ENCODE assay signal across 8 cellular contexts in the genomic region with DNA sequence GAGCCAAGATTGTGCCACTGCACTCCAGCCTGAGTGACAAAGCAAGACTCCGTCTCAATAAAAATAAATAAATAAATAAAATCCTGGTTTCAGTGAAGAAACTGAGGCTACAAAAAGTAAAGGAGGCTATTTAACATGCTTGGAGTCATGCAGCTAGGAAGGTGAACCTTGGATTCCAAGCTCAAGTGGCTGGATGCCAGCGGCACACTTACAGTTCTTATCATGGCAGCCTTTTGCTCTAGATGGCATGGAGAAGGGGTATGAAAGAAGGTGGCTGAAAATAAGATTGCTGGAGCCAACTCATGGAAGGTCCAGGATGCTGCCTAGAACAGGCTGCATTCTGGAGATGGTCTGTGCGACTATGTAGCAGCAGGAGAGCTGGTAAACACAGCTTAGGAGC.
"Had no signal": no experiment of that assay in that cellular context is flagged by ENCODE, and none has a peak within 500 bp of the region (broad histone marks: within the 10 kb centered on the region; RNA-seq: fewer than 3 reads in every experiment).

No MANE protein-coding gene starts in this region.

- H3K4me3 ChIP-seq: GM23248, K562 had no signal

- ATAC-seq: K562 had no signal

- FAIRE-seq: H54, HTR-8/SVneo, K562 had no signal

- H3K27ac ChIP-seq: GM23248 had no signal

- DNase-seq: GM23248, GOT3, H9, HCEC 1CT, IMR-90 had no signal
